ENCODE assay signal across 25 cellular contexts in genomic region chr17:34817252-34817651, GRCh38.
"Had no signal": no experiment of that assay in that cellular context is flagged by ENCODE, and none has a peak within 500 bp of the region (broad histone marks: within the 10 kb centered on the region; RNA-seq: fewer than 3 reads in every experiment).

No MANE protein-coding gene starts in this region.

- H3K4me3 Mint-ChIP-seq: dendritic cell treated with granulocyte-macrophage colony-stimulating factor and Interleukin-4, amounts not matched to agents 40 ng/mL and 50 ng/mL, for 4 days; effector memory CD8-positive, alpha-beta T cell; endodermal cell; mesothelial cell of epicardium; naive B cell had no signal

- H3K27me3 ChIP-seq: colonic mucosa, esophagus squamous epithelium, gastrocnemius medialis, left lung had no signal

- DNase-seq: colonic mucosa; cortex of kidney; effector CD8-positive, alpha-beta T cell; effector memory CD8-positive, alpha-beta T cell; erythroblast; esophagus squamous epithelium; foreskin fibroblast; foreskin melanocyte; gastrocnemius medialis; glutamatergic neuron; head of caudate nucleus; heart right ventricle; hippocampal formation; left cardiac atrium; left lung; left ventricle myocardium superior; lower lobe of right lung; mesenchymal stem cell; mucosa of descending colon; naive B cell had no signal

- H3K9me3 ChIP-seq: colonic mucosa, esophagus squamous epithelium, gastrocnemius medialis, heart right ventricle, left lung, lower lobe of right lung, mucosa of descending colon had no signal

- H3K36me3 ChIP-seq: colonic mucosa, esophagus squamous epithelium, gastrocnemius medialis, heart right ventricle, left lung, lower lobe of right lung had no signal

- H3K9me3 Mint-ChIP-seq: dendritic cell treated with granulocyte-macrophage colony-stimulating factor and Interleukin-4, amounts not matched to agents 40 ng/mL and 50 ng/mL, for 4 days; effector memory CD8-positive, alpha-beta T cell; endodermal cell; mesothelial cell of epicardium; naive B cell had no signal

- H3K4me1 ChIP-seq: colonic mucosa, esophagus squamous epithelium, gastrocnemius medialis, heart right ventricle, left lung, lower lobe of right lung had no signal

- H3K36me3 Mint-ChIP-seq: mesothelial cell of epicardium, naive B cell had no signal

- H3K27ac Mint-ChIP-seq: dendritic cell treated with granulocyte-macrophage colony-stimulating factor and Interleukin-4, amounts not matched to agents 40 ng/mL and 50 ng/mL, for 4 days; effector memory CD8-positive, alpha-beta T cell; mesothelial cell of epicardium had no signal

- H3K4me3 ChIP-seq: colonic mucosa, esophagus squamous epithelium, gastrocnemius medialis, heart right ventricle, left lung, lower lobe of right lung, mucosa of descending colon had no signal

- H3K4me1 Mint-ChIP-seq: naive B cell had no signal

- H3K27ac ChIP-seq: colonic mucosa, epithelial cell of prostate, esophagus squamous epithelium, gastrocnemius medialis, heart right ventricle, left lung, lower lobe of right lung had no signal

- ATAC-seq: effector memory CD8-positive, alpha-beta T cell; esophagus mucosa; gastrocnemius medialis; heart right ventricle; left cardiac atrium; left lung; left ventricle myocardium superior; lower lobe of right lung; mucosa of descending colon had no signal
